ENCODE assay signal across 22 cellular contexts in the genomic region with DNA sequence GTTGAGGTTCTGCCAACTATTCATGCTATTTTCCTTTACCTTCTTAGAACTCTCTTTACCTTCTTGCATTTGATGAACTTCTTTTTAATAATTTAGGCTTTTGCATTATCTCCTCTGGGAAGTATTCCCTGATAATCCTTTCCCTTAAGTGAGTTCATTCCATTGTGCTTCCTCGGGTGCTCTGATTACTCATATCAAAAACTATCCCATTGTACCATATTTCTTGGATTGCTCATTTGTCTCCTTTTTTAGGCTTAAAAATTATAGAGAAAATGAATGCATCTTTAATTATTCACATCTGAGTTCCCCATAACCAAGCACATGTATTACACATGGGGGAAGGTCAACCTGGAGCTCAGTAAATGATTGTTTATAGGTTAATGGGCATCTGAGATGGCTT. TPM values are rescaled to one million over a fixed set of nuclear protein-coding genes. Genes with fewer than 3 reads are reported as not detected.
DNase-seq lines count a peak whose midpoint lies in the region; ATAC-seq and TF ChIP-seq lines count a peak whose summit lies in the region.
"Had no signal": no experiment of that assay in that cellular context is flagged by ENCODE, and none has a peak within 500 bp of the region (broad histone marks: within the 10 kb centered on the region; RNA-seq: fewer than 3 reads in every experiment).

No MANE protein-coding gene starts in this region.

- no peaks in the 10 kb centered on the region for H3K36me3 Mint-ChIP-seq in mesothelial cell of epicardium

- H3K4me1 ChIP-seq in HCT116 (ENCODE audit: control insufficient read depth in 1 of 2, insufficient read depth in 2 of 2, low read length in 2 of 2) (peaks cover 3 to 29% of the 10 kb centered on the region in 2 experiments; a peak in 3 of 4 replicates), BE2C (no peaks in the 10 kb centered on the region; the same call in 1 of the 2 replicates)
- H3K4me1 ChIP-seq: Caco-2 had no signal

- POLR2A ChIA-PET in HCT116 (lab: Charles Lee) = no interaction called here

- H3K9me2 ChIP-seq in HCT116 (ENCODE audit: insufficient read depth) = no peaks in the 10 kb centered on the region

- RAD21 ChIA-PET in HCT116 (lab: Charles Lee; ENCODE audit: low non-redundant PET in 1 of 2, low total read pairs in 2 of 2, uncharacterized antibody in 2 of 2, unreplicated experiment in 2 of 2) = no interaction called here

- H3K27ac Mint-ChIP-seq in mesothelial cell of epicardium = no peak overlapping the region
- H3K27ac Mint-ChIP-seq: activated CD8-positive, alpha-beta T cell treated with anti-CD3 and anti-CD28 coated beads for 36 hours; activated naive CD8-positive, alpha-beta T cell treated with anti-CD3 and anti-CD28 coated beads, Interleukin-2, amount 50 U/mL, for 24 hours; activated T-helper 1 cell treated with anti-CD3 and anti-CD28 coated beads, Interleukin-12 subunit alpha, Interleukin-12 subunit beta, Interleukin-2, Interleukin-4 antibody, amounts not matched to agents 30 ng/mL and 10 ng/mL and 1 ng/mL, durations not matched to agents 14 hours and 24 hours and 36 hours had no signal

- no peaks in the 10 kb centered on the region for H4K20me1 ChIP-seq in HCT116 (ENCODE audit: insufficient read depth)

- TF ChIP-seq CTCF in HCT116 (IDR thresholded peaks at IDR 0.05 in 2 of 3, conservative IDR thresholded peaks at IDR 0.05 in 1 of 3; ENCODE audit: borderline replicate concordance in 1 of 3, insufficient read depth in 1 of 3, low read depth in 2 of 3, low read length in 2 of 3) = no peak
- no peak for TF ChIP-seq CTCF in fibroblast of the aortic adventitia (IDR thresholded peaks at IDR 0.05; ENCODE audit: insufficient read depth, low read length)
- TF ChIP-seq CTCF in mesothelial cell of epicardium (IDR thresholded peaks at IDR 0.05; ENCODE audit: unreplicated experiment) = no peak
- TF ChIP-seq CTCF in BE2C (IDR thresholded peaks at IDR 0.05; ENCODE audit: low read depth, low read length) = no peak

- H3K4me3 Mint-ChIP-seq in mesothelial cell of epicardium = no peak overlapping the region
- H3K4me3 Mint-ChIP-seq: activated CD8-positive, alpha-beta T cell treated with anti-CD3 and anti-CD28 coated beads for 36 hours; activated naive CD8-positive, alpha-beta T cell treated with anti-CD3 and anti-CD28 coated beads, Interleukin-2, amount 50 U/mL, for 24 hours; activated T-helper 1 cell treated with anti-CD3 and anti-CD28 coated beads, Interleukin-12 subunit alpha, Interleukin-12 subunit beta, Interleukin-2, Interleukin-4 antibody, amounts not matched to agents 30 ng/mL and 10 ng/mL and 1 ng/mL, durations not matched to agents 14 hours and 24 hours and 36 hours had no signal

- H3K27me3 ChIP-seq in HCT116 (ENCODE audit: insufficient read depth, low read length) (no peaks in the 10 kb centered on the region), BE2C (peaks cover 6% of the 10 kb centered on the region; the same call in 1 of the 2 replicates)
- H3K27me3 ChIP-seq: upper lobe of left lung had no signal

- no peaks in the 10 kb centered on the region for H3K9me3 ChIP-seq in HCT116 (ENCODE audit: control insufficient read depth in 1 of 2, insufficient read depth in 1 of 2, low read depth in 1 of 2, low read length in 2 of 2)
- no peaks in the 10 kb centered on the region for H3K9me3 ChIP-seq in BE2C
- H3K9me3 ChIP-seq: Caco-2, upper lobe of left lung had no signal

- H3K9me3 Mint-ChIP-seq in mesothelial cell of epicardium = peaks cover 3% of the 10 kb centered on the region
- H3K9me3 Mint-ChIP-seq: activated CD8-positive, alpha-beta T cell treated with anti-CD3 and anti-CD28 coated beads for 36 hours; activated naive CD8-positive, alpha-beta T cell treated with anti-CD3 and anti-CD28 coated beads, Interleukin-2, amount 50 U/mL, for 24 hours; activated T-helper 1 cell treated with anti-CD3 and anti-CD28 coated beads, Interleukin-12 subunit alpha, Interleukin-12 subunit beta, Interleukin-2, Interleukin-4 antibody, amounts not matched to agents 30 ng/mL and 10 ng/mL and 1 ng/mL, durations not matched to agents 14 hours and 24 hours and 36 hours had no signal

- no peaks in the 10 kb centered on the region for H3K79me2 ChIP-seq in HCT116 (ENCODE audit: insufficient read depth, low read length)

- no peak for TF ChIP-seq RAD21 in HCT116 (IDR thresholded peaks at IDR 0.05; ENCODE audit: low read depth)

- intact Hi-C loops in HCT116 (cut with micrococcal nuclease) = no loop called here

- H3K27ac ChIP-seq in HCT116 (ENCODE audit: low read depth, low read length) = no peak overlapping the region
- H3K27ac ChIP-seq: upper lobe of left lung had no signal

- H3K4me2 ChIP-seq in HCT116 (ENCODE audit: low read length) = peak overlapping the region; percentile 6; the same call in 1 of the 2 replicates

- TF ChIP-seq POLR2A in HCT116 (IDR thresholded peaks at IDR 0.05; ENCODE audit: borderline replicate concordance, extremely low read depth, insufficient read depth, insufficient read length) = no peak

- DNase-seq in A172 (ENCODE audit: low spot score) (peak; percentile 56), HCT116 (ENCODE audit: low read depth, low spot score) (no peak), amniotic epithelial cell (ENCODE audit: low read depth) (peak; percentile 69), fibroblast of the aortic adventitia (ENCODE audit: low read depth) (peak; percentile 87), mesothelial cell of epicardium (ENCODE audit: low spot score in 2 of 2, unreplicated experiment in 2 of 2) (no peak), NCI-H2107 treated with DMSO at 0.1 percent for 48 hours (lab: John Stamatoyannopoulos, UW; ENCODE audit: unreplicated experiment) (no peak), GF-D8 (lab: John Stamatoyannopoulos, UW) (no peak), BE2C (no peak)
- DNase-seq: 8988T; activated CD8-positive, alpha-beta T cell treated with anti-CD3 and anti-CD28 coated beads for 36 hours; activated naive CD8-positive, alpha-beta T cell treated with anti-CD3 and anti-CD28 coated beads, Interleukin-2, amount 50 U/mL, for 24 hours; Caco-2; GDM1; hippocampal formation; left colon; NCI-H187 treated with DMSO at 0.1 percent for 48 hours; posterior cingulate gyrus; stimulated activated naive CD8-positive, alpha-beta T cell treated with anti-CD3 and anti-CD28 coated beads, Interleukin-15, Interleukin-2, amounts not matched to agents 100 U/mL and 50 U/mL, for 24 hours; upper lobe of left lung had no signal

- H3K36me3 ChIP-seq in HCT116 (ENCODE audit: control insufficient read depth in 1 of 2, insufficient read depth in 2 of 2, low read length in 2 of 2) (no peaks in the 10 kb centered on the region), BE2C (no peaks in the 10 kb centered on the region)
- H3K36me3 ChIP-seq: upper lobe of left lung had no signal

- H3K4me1 Mint-ChIP-seq in mesothelial cell of epicardium = peaks cover 36% of the 10 kb centered on the region
- H3K4me1 Mint-ChIP-seq: activated naive CD8-positive, alpha-beta T cell treated with anti-CD3 and anti-CD28 coated beads, Interleukin-2, amount 50 U/mL, for 24 hours had no signal

- BruUV-seq in HCT116 (replicated peaks; lab: Mats Ljungman, UMichigan) = no TSS peak

- CTCF ChIA-PET in HCT116 (lab: Charles Lee) = no interaction called here

- peak overlapping the region; percentile 63 for H2AFZ ChIP-seq in HCT116 (ENCODE audit: low read depth, low read length, poor library complexity, severe bottlenecking)

- H3K27me3 Mint-ChIP-seq in mesothelial cell of epicardium (ENCODE audit: low read depth) = no peaks in the 10 kb centered on the region

- ATAC-seq in HCT116 = no peak
- ATAC-seq: activated CD8-positive, alpha-beta T cell treated with anti-CD3 and anti-CD28 coated beads for 36 hours; activated naive CD8-positive, alpha-beta T cell treated with anti-CD3 and anti-CD28 coated beads, Interleukin-2, amount 50 U/mL, for 24 hours; left colon; Panc1; stimulated activated naive CD8-positive, alpha-beta T cell treated with anti-CD3 and anti-CD28 coated beads, Interleukin-15, Interleukin-2, amounts not matched to agents 100 U/mL and 50 U/mL, for 24 hours had no signal

- no peak overlapping the region for H3K9ac ChIP-seq in HCT116 (ENCODE audit: low read length)

- H3K4me3 ChIP-seq in HCT116 (replicated peaks in 1 of 2; ENCODE audit: low read depth in 1 of 2, low read length in 2 of 2) (no peak overlapping the region), fibroblast of the aortic adventitia (ENCODE audit: low read depth, low read length) (no peak overlapping the region), BE2C (ENCODE audit: low read depth, low read length) (no peak overlapping the region)
- H3K4me3 ChIP-seq: upper lobe of left lung had no signal

TF ChIP-seq in HCT116, 20 proteins besides CTCF, POLR2A, EP300 and RAD21 (continues in another document):
- TF ChIP-seq CBX3 (IDR thresholded peaks at IDR 0.05; ENCODE audit: low read depth) (no peak), EZH2phosphoT487 (IDR thresholded peaks at IDR 0.05; ENCODE audit: borderline replicate concordance) (no peak), SP1 (IDR thresholded peaks at IDR 0.05; ENCODE audit: low read depth) (no peak)

RNA-seq across cellular contexts. Expression of a gene that starts 2.5 kb away (rescaled TPM):
- total RNA-seq in A172 (2014; rRNA removed; shearing (Covaris generic)) = not detected in 2 replicates
- total RNA-seq in HCT116 (2021; ENCODE audit: unreplicated experiment) = not detected
- polyA plus RNA-seq in HCT116 (2012) = not detected in 2 replicates
- total RNA-seq in fibroblast of the aortic adventitia (ENCODE audit: low replicate concordance) = not detected in 2 replicates
- total RNA-seq in mesothelial cell of epicardium = not detected in 3 replicates
- not detected for polyA plus RNA-seq in BE2C (2012; ENCODE audit: insufficient read depth, insufficient read length, low read depth)
- total RNA-seq: activated CD8-positive, alpha-beta T cell treated with anti-CD3 and anti-CD28 coated beads for 36 hours; activated T-helper 1 cell treated with anti-CD3 and anti-CD28 coated beads, Interleukin-12 subunit alpha, Interleukin-12 subunit beta, Interleukin-2, Interleukin-4 antibody, amounts not matched to agents 30 ng/mL and 10 ng/mL and 1 ng/mL, durations not matched to agents 14 hours and 24 hours and 36 hours; HT-29; left colon; upper lobe of left lung had no signal

RNA-seq across cellular contexts. Expression of a gene that starts 10.6 kb away (rescaled TPM):
- total RNA-seq in A172 (2014; rRNA removed; shearing (Covaris generic)) = not detected in 2 replicates
- total RNA-seq in HCT116 (2021; ENCODE audit: unreplicated experiment) (not detected), fibroblast of the aortic adventitia (ENCODE audit: low replicate concordance) (0.45 TPM in 1 of 2 replicates, not detected in the other), mesothelial cell of epicardium (1.7 to 2.3 TPM (median 2.1 TPM) in 3 replicates)
- polyA plus RNA-seq in HCT116 (2012) = not detected in 2 replicates
- polyA plus RNA-seq in BE2C (2012; ENCODE audit: insufficient read depth, insufficient read length, low read depth) = not detected
- total RNA-seq: activated CD8-positive, alpha-beta T cell treated with anti-CD3 and anti-CD28 coated beads for 36 hours; activated T-helper 1 cell treated with anti-CD3 and anti-CD28 coated beads, Interleukin-12 subunit alpha, Interleukin-12 subunit beta, Interleukin-2, Interleukin-4 antibody, amounts not matched to agents 30 ng/mL and 10 ng/mL and 1 ng/mL, durations not matched to agents 14 hours and 24 hours and 36 hours; Caco-2; HT-29; left colon had no signal

RNA-seq across cellular contexts. Expression of a gene that starts 15.2 kb away (rescaled TPM):
- total RNA-seq in A172 (2014; rRNA removed; shearing (Covaris generic)) = 51.8 and 93.1 TPM in 2 replicates
- total RNA-seq in HCT116 (2021; ENCODE audit: unreplicated experiment) = 24.4 TPM
- 11.3 and 11.4 TPM in 2 replicates for polyA plus RNA-seq in HCT116 (2012)
- total RNA-seq in fibroblast of the aortic adventitia (ENCODE audit: low replicate concordance) = 66.9 and 76.7 TPM in 2 replicates
- total RNA-seq in mesothelial cell of epicardium = 34.4 to 37.6 TPM (median 37.0 TPM) in 3 replicates
- 127 TPM for polyA plus RNA-seq in BE2C (2012; ENCODE audit: insufficient read depth, insufficient read length, low read depth)

RNA-seq across cellular contexts. Expression of a gene that starts 44.6 kb away (rescaled TPM):
- total RNA-seq in A172 (2014; rRNA removed; shearing (Covaris generic)) = 3.8 and 4.1 TPM in 2 replicates
- total RNA-seq in HCT116 (2021; ENCODE audit: unreplicated experiment) = 0.05 TPM
- under 0.01 and 0.01 TPM in 2 replicates for polyA plus RNA-seq in HCT116 (2012)
- total RNA-seq in fibroblast of the aortic adventitia (ENCODE audit: low replicate concordance) = 6.8 and 8.2 TPM in 2 replicates
- total RNA-seq in mesothelial cell of epicardium = 1.4 to 1.7 TPM (median 1.6 TPM) in 3 replicates
- 0.11 TPM for polyA plus RNA-seq in BE2C (2012; ENCODE audit: insufficient read depth, insufficient read length, low read depth)
- total RNA-seq: activated CD8-positive, alpha-beta T cell treated with anti-CD3 and anti-CD28 coated beads for 36 hours; activated T-helper 1 cell treated with anti-CD3 and anti-CD28 coated beads, Interleukin-12 subunit alpha, Interleukin-12 subunit beta, Interleukin-2, Interleukin-4 antibody, amounts not matched to agents 30 ng/mL and 10 ng/mL and 1 ng/mL, durations not matched to agents 14 hours and 24 hours and 36 hours had no signal

Comparison
In these comparisons a context has a peak if more than half of its experiments do, and no peak if none do; other contexts are left out.
1. DNase-seq: peak in A172 (single experiment), amniotic epithelial cell (single experiment) and fibroblast of the aortic adventitia (single experiment); none in HCT116 (single experiment), mesothelial cell of epicardium (0 of 2), NCI-H2107 treated with DMSO at 0.1 percent for 48 hours (single experiment), GF-D8 (single experiment) and BE2C (single experiment).